In genomic region chr14:75448209-75448608, GRCh38 we compare ENCODE assay signal across 21 cellular contexts. TPM values are rescaled to one million over a fixed set of nuclear protein-coding genes. Genes with fewer than 3 reads are reported as not detected.
"Had no signal": no experiment of that assay in that cellular context is flagged by ENCODE, and none has a peak within 500 bp of the region (broad histone marks: within the 10 kb centered on the region; RNA-seq: fewer than 3 reads in every experiment).

No MANE protein-coding gene starts in this region.

- H3K27ac ChIP-seq: vagina had no signal

- H3K36me3 ChIP-seq: pancreas, transverse colon, vagina had no signal

- H3K27ac Mint-ChIP-seq: activated CD4-positive, alpha-beta T cell treated with anti-CD3 and anti-CD28 coated beads for 36 hours; activated naive CD4-positive, alpha-beta T cell treated with anti-CD3 and anti-CD28 coated beads, Interleukin-2, amount 50 U/mL, for 72 hours; activated T-helper 1 cell treated with anti-CD3 and anti-CD28 coated beads, Interleukin-12 subunit alpha, Interleukin-12 subunit beta, Interleukin-2, Interleukin-4 antibody, amounts not matched to agents 30 ng/mL and 10 ng/mL and 1 ng/mL, durations not matched to agents 14 hours and 24 hours and 36 hours; dendritic cell treated with granulocyte-macrophage colony-stimulating factor and Interleukin-4, amounts not matched to agents 40 ng/mL and 50 ng/mL, for 4 days; naive thymus-derived CD4-positive, alpha-beta T cell had no signal

- H3K27me3 Mint-ChIP-seq: activated CD4-positive, alpha-beta T cell treated with anti-CD3 and anti-CD28 coated beads for 36 hours; dendritic cell treated with granulocyte-macrophage colony-stimulating factor and Interleukin-4, amounts not matched to agents 40 ng/mL and 50 ng/mL, for 4 days had no signal

- DNase-seq: activated CD4-positive, alpha-beta T cell treated with anti-CD3 and anti-CD28 coated beads for 36 hours; activated CD4-positive, alpha-beta T cell treated with anti-CD3 and anti-CD28 coated beads, Interleukin-2, amount 50 U/mL, for 48 hours; activated gamma-delta T cell treated with Interleukin-2 at 50 U/mL for 16 hours; effector memory CD4-positive, alpha-beta T cell; heart right ventricle; kidney glomerular epithelial cell; mesendoderm; naive thymus-derived CD4-positive, alpha-beta T cell; pancreas; retina; stimulated activated CD4-positive, alpha-beta T cell treated with anti-CD3 and anti-CD28 coated beads, Interleukin-12 subunit alpha, Interleukin-12 subunit beta, amount 100 ng/mL, for 4 hours; stimulated activated CD4-positive, alpha-beta T cell treated with anti-CD3 and anti-CD28 coated beads, Interleukin-1b, Interleukin-23, amount 100 ng/mL, for 48 hours; stimulated activated CD8-positive, alpha-beta memory T cell treated with anti-CD3 and anti-CD28 coated beads, Interleukin-4, amount 100 ng/mL, for 48 hours; stimulated activated naive CD4-positive, alpha-beta T cell; substantia nigra; T-helper 2 cell; transverse colon had no signal

- H3K9me3 Mint-ChIP-seq: activated naive CD4-positive, alpha-beta T cell treated with anti-CD3 and anti-CD28 coated beads, Interleukin-2, amount 50 U/mL, for 72 hours; activated T-helper 1 cell treated with anti-CD3 and anti-CD28 coated beads, Interleukin-12 subunit alpha, Interleukin-12 subunit beta, Interleukin-2, Interleukin-4 antibody, amounts not matched to agents 30 ng/mL and 10 ng/mL and 1 ng/mL, durations not matched to agents 14 hours and 24 hours and 36 hours; dendritic cell treated with granulocyte-macrophage colony-stimulating factor and Interleukin-4, amounts not matched to agents 40 ng/mL and 50 ng/mL, for 4 days; naive thymus-derived CD4-positive, alpha-beta T cell had no signal

- ATAC-seq: activated CD4-positive, alpha-beta T cell treated with anti-CD3 and anti-CD28 coated beads for 36 hours; activated naive CD4-positive, alpha-beta T cell treated with anti-CD3 and anti-CD28 coated beads, Interleukin-2, amount 50 U/mL, for 72 hours; heart right ventricle; naive thymus-derived CD4-positive, alpha-beta T cell; pancreas had no signal

- H3K9me3 ChIP-seq: heart right ventricle, pancreas, transverse colon, vagina had no signal

- H3K4me1 Mint-ChIP-seq: activated CD4-positive, alpha-beta T cell treated with anti-CD3 and anti-CD28 coated beads for 36 hours had no signal

- H3K4me3 ChIP-seq: heart right ventricle, pancreas, transverse colon, vagina had no signal

- H3K4me3 Mint-ChIP-seq: activated CD4-positive, alpha-beta T cell treated with anti-CD3 and anti-CD28 coated beads for 36 hours; activated T-helper 1 cell treated with anti-CD3 and anti-CD28 coated beads, Interleukin-12 subunit alpha, Interleukin-12 subunit beta, Interleukin-2, Interleukin-4 antibody, amounts not matched to agents 30 ng/mL and 10 ng/mL and 1 ng/mL, durations not matched to agents 14 hours and 24 hours and 36 hours; dendritic cell treated with granulocyte-macrophage colony-stimulating factor and Interleukin-4, amounts not matched to agents 40 ng/mL and 50 ng/mL, for 4 days; naive thymus-derived CD4-positive, alpha-beta T cell had no signal

- H3K36me3 Mint-ChIP-seq: activated naive CD4-positive, alpha-beta T cell treated with anti-CD3 and anti-CD28 coated beads, Interleukin-2, amount 50 U/mL, for 72 hours; naive thymus-derived CD4-positive, alpha-beta T cell had no signal

- H3K27me3 ChIP-seq: heart right ventricle, pancreas, transverse colon, vagina had no signal

RNA-seq across cellular contexts. Expression of gene JDP2, which starts 20.4 kb away (rescaled TPM):
- polyA plus RNA-seq: naive thymus-derived CD4-positive, alpha-beta T cell had no signal
